ENCODE assay signal across 29 cellular contexts in genomic region chr1:29584362-29584761, GRCh38.
"Had no signal": no experiment of that assay in that cellular context is flagged by ENCODE, and none has a peak within 500 bp of the region (broad histone marks: within the 10 kb centered on the region; RNA-seq: fewer than 3 reads in every experiment).

No MANE protein-coding gene starts in this region.

- H3K9me3 ChIP-seq: ascending aorta, body of pancreas, SJSA1 had no signal

- H3K27me3 ChIP-seq: ascending aorta, body of pancreas, cardiac muscle cell had no signal

- H3K27ac ChIP-seq: ascending aorta, body of pancreas, cardiac muscle cell, SJSA1 had no signal

- H3K4me3 ChIP-seq: ascending aorta, body of pancreas, cardiac muscle cell, SJSA1 had no signal

- H3K36me3 ChIP-seq: ascending aorta, cardiac muscle cell, SJSA1 had no signal

- DNase-seq: activated CD4-positive, alpha-beta T cell treated with anti-CD3 and anti-CD28 coated beads for 48 hours; activated CD4-positive, alpha-beta T cell treated with anti-CD3 and anti-CD28 coated beads, Interleukin-2, amount 50 U/mL, for 4 hours; activated CD8-positive, alpha-beta T cell treated with anti-CD3 and anti-CD28 coated beads, Interleukin-2, amount 10 ng/mL, durations not matched to agents 7 days and 5 days; activated effector memory CD4-positive, alpha-beta T cell treated with anti-CD3 and anti-CD28 coated beads, Interleukin-2, amount 50 U/mL, for 16 hours; activated naive CD4-positive, alpha-beta T cell treated with Interleukin-2 at 50 U/mL for 16 hours; activated naive CD8-positive, alpha-beta T cell treated with anti-CD3 and anti-CD28 coated beads, Interleukin-2, amount 50 U/mL, for 24 hours; activated T-cell treated with anti-CD3 and anti-CD28 coated beads, Interleukin-2, amount 50 U/mL, for 4 hours; amniotic stem cell; IMR-90; Kasumi-1; KBM-7; NCI-H1105 treated with DMSO at 0.1 percent for 48 hours; NCI-H1436 treated with DMSO at 0.1 percent for 48 hours; NCI-H187 treated with DMSO at 0.1 percent for 48 hours; NCI-H2171 treated with DMSO at 0.1 percent for 48 hours; NCI-H345; NCI-H510A; NCI-H526 treated with DMSO at 0.1 percent for 48 hours; RPMI8226; SHP77; SW 1271 had no signal

- ATAC-seq: activated CD4-positive, CD25-positive, alpha-beta regulatory T cell treated with anti-CD3 and anti-CD28 coated beads, Interleukin-2, amount 50 U/mL, for 24 hours; activated CD8-positive, alpha-beta T cell treated with anti-CD3 and anti-CD28 coated beads, Interleukin-2, amount 10 ng/mL, durations not matched to agents 7 days and 5 days; activated naive CD4-positive, alpha-beta T cell treated with anti-CD3 and anti-CD28 coated beads, Interleukin-2, amount 50 U/mL, for 72 hours; activated naive CD8-positive, alpha-beta T cell treated with anti-CD3 and anti-CD28 coated beads, Interleukin-2, amount 50 U/mL, for 24 hours; activated T-cell treated with anti-CD3 and anti-CD28 coated beads, Interleukin-2, amount 50 U/mL, for 4 hours; body of pancreas; Panc1; SK-N-SH treated with all-trans-retinoic acid at 6 μM for 48 hours had no signal

- H3K4me1 ChIP-seq: ascending aorta, body of pancreas, SJSA1 had no signal
